23 cellular contexts compared by ENCODE assay signal in the genomic region with DNA sequence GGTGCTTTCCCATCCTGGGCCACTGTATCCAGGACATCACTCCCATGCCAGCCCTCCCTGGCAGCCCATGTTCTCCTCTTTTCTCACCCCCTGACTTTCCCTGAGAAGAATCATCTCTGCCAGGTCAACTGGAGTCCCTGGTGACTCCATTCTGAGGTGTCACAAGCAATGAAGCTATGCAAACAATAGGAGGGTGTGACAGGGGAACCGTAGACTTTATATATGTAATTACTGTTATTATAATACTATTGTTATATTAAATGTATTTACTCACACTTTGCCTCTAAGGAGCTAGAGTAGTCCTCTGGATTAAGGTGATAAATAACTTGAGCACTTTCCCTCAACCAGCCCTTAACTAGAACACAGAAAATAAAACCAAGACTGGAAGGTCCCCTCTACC. TPM values are rescaled to one million over a fixed set of nuclear protein-coding genes. Genes with fewer than 3 reads are reported as not detected.
DNase-seq lines count a peak whose midpoint lies in the region; ATAC-seq, FAIRE-seq and TF ChIP-seq lines count a peak whose summit lies in the region.
"Had no signal": no experiment of that assay in that cellular context is flagged by ENCODE, and none has a peak within 500 bp of the region (broad histone marks: within the 10 kb centered on the region; RNA-seq: fewer than 3 reads in every experiment).

No MANE protein-coding gene starts in this region.

- peaks cover 0 to 3% of the 10 kb centered on the region in 2 donors for H3K36me3 Mint-ChIP-seq in CD4-positive, alpha-beta memory T cell
- H3K36me3 Mint-ChIP-seq in HFFc6 (ENCODE audit: low read depth) (peaks cover 28% of the 10 kb centered on the region), neural progenitor cell (peaks cover 61% of the 10 kb centered on the region)
- peaks cover 29% of the 10 kb centered on the region for H3K36me3 Mint-ChIP-seq in effector memory CD8-positive, alpha-beta T cell (ENCODE audit: insufficient read depth)
- no peaks in the 10 kb centered on the region for H3K36me3 Mint-ChIP-seq in activated naive CD4-positive, alpha-beta T cell treated with anti-CD3 and anti-CD28 coated beads for 36 hours (ENCODE audit: low read depth)

- H3K4me1 Mint-ChIP-seq in CD4-positive, alpha-beta memory T cell = peaks cover 24 to 51% (median 36%) of the 10 kb centered on the region in 4 donors
- H3K4me1 Mint-ChIP-seq in HFFc6 (ENCODE audit: low read depth) (peaks cover 52% of the 10 kb centered on the region), neural progenitor cell (peaks cover 59% of the 10 kb centered on the region)
- peaks cover 18 to 25% of the 10 kb centered on the region in 2 donors for H3K4me1 Mint-ChIP-seq in effector memory CD8-positive, alpha-beta T cell (ENCODE audit: low read depth in 2 of 2)
- H3K4me1 Mint-ChIP-seq in activated naive CD4-positive, alpha-beta T cell treated with anti-CD3 and anti-CD28 coated beads for 36 hours (ENCODE audit: low read depth) = peaks cover 18% of the 10 kb centered on the region

- DNase-seq in CD4-positive, alpha-beta memory T cell = no peak
- no peak for DNase-seq in HFFc6
- DNase-seq in effector memory CD8-positive, alpha-beta T cell = no peak
- DNase-seq in neural progenitor cell (ENCODE audit: low spot score) = no peak
- no peak for DNase-seq in activated naive CD4-positive, alpha-beta T cell treated with anti-CD3 and anti-CD28 coated beads for 36 hours
- no peak for DNase-seq in GM12892 (ENCODE audit: insufficient read length)
- DNase-seq in kidney = no peak
- DNase-seq: activated CD8-positive, alpha-beta T cell treated with anti-CD3 and anti-CD28 coated beads, Interleukin-2, amount 10 ng/mL, durations not matched to agents 7 days and 5 days; BE2C; DMS79 treated with DMSO at 0.1 percent for 48 hours; midbrain; NCI-H1092 treated with DMSO at 0.1 percent for 48 hours; NCI-H2171; Peyer's patch; small intestine had no signal

- intact Hi-C loops in CD4-positive, alpha-beta memory T cell (cut with micrococcal nuclease) = no loop called here
- intact Hi-C loops in activated naive CD4-positive, alpha-beta T cell treated with anti-CD3 and anti-CD28 coated beads for 36 hours (cut with micrococcal nuclease) = no loop called here
- intact Hi-C loops in kidney (cut with DNase I) = loop anchor here (10.0 kb wide), 1 partner anchor 74 kb away; no protein-coding TSS in a partner anchor

- peaks cover 0 to 1% of the 10 kb centered on the region in 2 donors for H3K27me3 Mint-ChIP-seq in CD4-positive, alpha-beta memory T cell
- H3K27me3 Mint-ChIP-seq in HFFc6 (ENCODE audit: insufficient read depth) (peaks cover 14% of the 10 kb centered on the region), neural progenitor cell (ENCODE audit: insufficient read depth, low read depth) (peaks cover 30% of the 10 kb centered on the region)
- H3K27me3 Mint-ChIP-seq in effector memory CD8-positive, alpha-beta T cell = no peaks in the 10 kb centered on the region
- no peaks in the 10 kb centered on the region for H3K27me3 Mint-ChIP-seq in activated naive CD4-positive, alpha-beta T cell treated with anti-CD3 and anti-CD28 coated beads for 36 hours (ENCODE audit: low read depth)
- H3K27me3 Mint-ChIP-seq: progenitor cell of endocrine pancreas, type B pancreatic cell had no signal

- peak overlapping the region; percentile 93 to 100 (median 99) for H3K27ac Mint-ChIP-seq in CD4-positive, alpha-beta memory T cell
- H3K27ac Mint-ChIP-seq in HFFc6 = peak overlapping the region; percentile 99
- peak overlapping the region; percentile 95 to 97 for H3K27ac Mint-ChIP-seq in effector memory CD8-positive, alpha-beta T cell
- peak overlapping the region; percentile 85 for H3K27ac Mint-ChIP-seq in neural progenitor cell
- H3K27ac Mint-ChIP-seq in activated naive CD4-positive, alpha-beta T cell treated with anti-CD3 and anti-CD28 coated beads for 36 hours = no peak overlapping the region
- H3K27ac Mint-ChIP-seq: activated CD8-positive, alpha-beta T cell treated with anti-CD3 and anti-CD28 coated beads, Interleukin-2, amount 10 ng/mL, durations not matched to agents 7 days and 5 days; progenitor cell of endocrine pancreas; type B pancreatic cell had no signal

- H3K9ac ChIP-seq in neural progenitor cell (no peak overlapping the region), kidney (ENCODE audit: low read length in 2 of 2) (no peak overlapping the region)
- H3K9ac ChIP-seq: KMS-11 had no signal

- FAIRE-seq in GM12892 (lab: Jason Lieb, UNC) (no peak), kidney (lab: Jason Lieb, UNC) (no peak)
- FAIRE-seq: GM18507, small intestine had no signal

- CTCF ChIA-PET in CD4-positive, alpha-beta memory T cell (lab: Charles Lee; ENCODE audit: partially characterized antibody) = interaction anchor here (0.8 to 4.4 kb wide), 10 partner anchors 12 to 76 kb away, joined by 3 to 80 read pairs (median 4); a partner anchor contains a TSS
- CTCF ChIA-PET in activated naive CD4-positive, alpha-beta T cell treated with anti-CD3 and anti-CD28 coated beads for 36 hours (lab: Charles Lee) = interaction anchor here (0.6 to 8.6 kb wide), 16 partner anchors 8 to 230 kb away, joined by 3 to 111 read pairs (median 4); a partner anchor contains a TSS

- TF ChIP-seq CTCF in HFFc6 (IDR thresholded peaks at IDR 0.05) (no peak), neural progenitor cell (IDR thresholded peaks at IDR 0.05) (no peak), kidney (IDR thresholded peaks at IDR 0.05; ENCODE audit: borderline replicate concordance, extremely low read depth, insufficient read depth) (no peak)

- peaks cover 23% of the 10 kb centered on the region for H3K4me1 ChIP-seq in CD4-positive, alpha-beta memory T cell (ENCODE audit: insufficient read depth, low read length)
- peaks cover 30% of the 10 kb centered on the region for H3K4me1 ChIP-seq in neural progenitor cell
- peaks cover 0 to 13% of the 10 kb centered on the region in 2 donors for H3K4me1 ChIP-seq in kidney (ENCODE audit: control insufficient read depth in 1 of 2, insufficient read depth in 1 of 2, low read depth in 1 of 2, low read length in 2 of 2)

- no peaks in the 10 kb centered on the region for H3K27me3 ChIP-seq in CD4-positive, alpha-beta memory T cell (ENCODE audit: insufficient read depth, low read length)
- no peaks in the 10 kb centered on the region for H3K27me3 ChIP-seq in neural progenitor cell
- H3K27me3 ChIP-seq: adrenal gland, BE2C, Peyer's patch had no signal

- H3K79me2 ChIP-seq in neural progenitor cell (ENCODE audit: low read depth) = peaks cover 44% of the 10 kb centered on the region

- no peaks in the 10 kb centered on the region for H3K9me3 ChIP-seq in CD4-positive, alpha-beta memory T cell (ENCODE audit: control insufficient read depth in 1 of 2, low read length in 2 of 2)
- H3K9me3 ChIP-seq in neural progenitor cell (ENCODE audit: low read depth) (no peaks in the 10 kb centered on the region), kidney (ENCODE audit: control insufficient read depth in 1 of 2, low read length in 2 of 2) (no peaks in the 10 kb centered on the region)
- H3K9me3 ChIP-seq: adrenal gland, BE2C, HAP-1, Peyer's patch had no signal

- H3K4me3 Mint-ChIP-seq in CD4-positive, alpha-beta memory T cell = peak overlapping the region in 1 of 8 donors; percentile 33
- H3K4me3 Mint-ChIP-seq in HFFc6 (no peak overlapping the region), neural progenitor cell (peak overlapping the region; percentile 42)
- no peak overlapping the region for H3K4me3 Mint-ChIP-seq in effector memory CD8-positive, alpha-beta T cell
- H3K4me3 Mint-ChIP-seq in activated naive CD4-positive, alpha-beta T cell treated with anti-CD3 and anti-CD28 coated beads for 36 hours = no peak overlapping the region
- H3K4me3 Mint-ChIP-seq: activated CD8-positive, alpha-beta T cell treated with anti-CD3 and anti-CD28 coated beads, Interleukin-2, amount 10 ng/mL, durations not matched to agents 7 days and 5 days; type B pancreatic cell had no signal

- no peak for TF ChIP-seq POLR2A in GM12892 (IDR thresholded peaks at IDR 0.05; ENCODE audit: low read depth, low read length)

- no peak overlapping the region for H3K4me3 ChIP-seq in CD4-positive, alpha-beta memory T cell (ENCODE audit: low read length in 2 of 2)
- H3K4me3 ChIP-seq in neural progenitor cell (no peak overlapping the region), kidney (ENCODE audit: low read length in 2 of 2) (no peak overlapping the region)
- H3K4me3 ChIP-seq: adrenal gland, HAP-1, Peyer's patch had no signal

- no peak overlapping the region for H3K4me2 ChIP-seq in neural progenitor cell
- H3K4me2 ChIP-seq: KMS-11 had no signal

- peaks cover 0 to 3% (median 0%) of the 10 kb centered on the region in 8 donors for H3K9me3 Mint-ChIP-seq in CD4-positive, alpha-beta memory T cell
- H3K9me3 Mint-ChIP-seq in HFFc6 (no peaks in the 10 kb centered on the region), neural progenitor cell (peaks cover 9% of the 10 kb centered on the region)
- H3K9me3 Mint-ChIP-seq in effector memory CD8-positive, alpha-beta T cell = no peaks in the 10 kb centered on the region
- no peaks in the 10 kb centered on the region for H3K9me3 Mint-ChIP-seq in activated naive CD4-positive, alpha-beta T cell treated with anti-CD3 and anti-CD28 coated beads for 36 hours
- H3K9me3 Mint-ChIP-seq: type B pancreatic cell had no signal

- H2AFZ ChIP-seq in neural progenitor cell (replicated peaks) = no peak overlapping the region

- H3F3A ChIP-seq in neural progenitor cell (ENCODE audit: low read depth) = peaks cover 79% of the 10 kb centered on the region

- POLR2A ChIA-PET in CD4-positive, alpha-beta memory T cell (lab: Charles Lee; ENCODE audit: partially characterized antibody) = interaction anchor here (1.0 to 4.2 kb wide), 5 partner anchors 14 to 74 kb away, joined by 3 to 57 read pairs (median 5); a partner anchor contains a TSS

- no peaks in the 10 kb centered on the region for H3K36me3 ChIP-seq in CD4-positive, alpha-beta memory T cell (ENCODE audit: insufficient read depth, low read length)
- H3K36me3 ChIP-seq in neural progenitor cell (peaks cover 5% of the 10 kb centered on the region), kidney (ENCODE audit: control insufficient read depth in 1 of 2, insufficient read depth in 2 of 2, low read length in 2 of 2) (peaks cover 8 to 26% of the 10 kb centered on the region in 2 donors)

- peak overlapping the region; percentile 93 for H3K27ac ChIP-seq in CD4-positive, alpha-beta memory T cell (ENCODE audit: low read depth, low read length)
- peak overlapping the region; percentile 58 for H3K27ac ChIP-seq in neural progenitor cell
- H3K27ac ChIP-seq in kidney (ENCODE audit: low read depth in 2 of 2, low read length in 2 of 2) = no peak overlapping the region
- H3K27ac ChIP-seq: KMS-11, Peyer's patch, VCaP had no signal

- H4K20me1 ChIP-seq in neural progenitor cell (ENCODE audit: low read depth) = peaks cover 69% of the 10 kb centered on the region

- no peak for ATAC-seq in effector memory CD8-positive, alpha-beta T cell (replicated peaks)
- ATAC-seq: activated CD8-positive, alpha-beta T cell treated with anti-CD3 and anti-CD28 coated beads, Interleukin-2, amount 10 ng/mL, durations not matched to agents 7 days and 5 days had no signal

RNA-seq across cellular contexts. Expression of a gene that starts 9.2 kb away (rescaled TPM):
- total RNA-seq in CD4-positive, alpha-beta memory T cell = 1 to 10 TPM; 7.6 to 8.0 TPM
- 1 to 10 TPM in 1 of 2 donors, under 1 TPM in 1; 0.80 to 3.0 TPM for polyA plus RNA-seq in CD4-positive, alpha-beta memory T cell
- total RNA-seq in HFFc6 (2021; fragmentation: NEBNext Ultra II Directional; extraction: Animal tissue kit (Norgen Biotek cat#: 25700)) = 10 to 100 TPM in 2 of 6 experiments, 1 to 10 TPM in 4; 5.3 to 11.2 (median 6.6) TPM
- total RNA-seq in neural progenitor cell (ENCODE audit: low replicate concordance) = 46.2 and 231 TPM in 2 replicates
- total RNA-seq in activated naive CD4-positive, alpha-beta T cell treated with anti-CD3 and anti-CD28 coated beads for 36 hours = 1 to 10 TPM; 8.3 to 9.2 TPM
- polyA plus RNA-seq in GM12892 (2012; ENCODE audit: missing spikeins) = 0.66 TPM
- total RNA-seq in kidney = 24.6 TPM
- 12.6 TPM for polyA plus RNA-seq in kidney (ENCODE audit: insufficient read depth, low read depth, low replicate concordance)

RNA-seq across cellular contexts. Expression of a gene that starts 11.6 kb away (rescaled TPM):
- not detected for total RNA-seq in CD4-positive, alpha-beta memory T cell
- not detected for polyA plus RNA-seq in CD4-positive, alpha-beta memory T cell
- total RNA-seq in HFFc6 (2021; fragmentation: NEBNext Ultra II Directional; extraction: Animal tissue kit (Norgen Biotek cat#: 25700)) = under 1 TPM in 2 of 6 experiments, not detected in 4; 0.18 to 0.35 TPM
- total RNA-seq in neural progenitor cell (ENCODE audit: low replicate concordance) = 0.22 and 1.3 TPM in 2 replicates
- total RNA-seq in activated naive CD4-positive, alpha-beta T cell treated with anti-CD3 and anti-CD28 coated beads for 36 hours = not detected
- polyA plus RNA-seq in GM12892 (2012; ENCODE audit: missing spikeins) = not detected
- total RNA-seq in kidney = 0.41 TPM
- polyA plus RNA-seq in kidney (ENCODE audit: insufficient read depth, low read depth, low replicate concordance) = 0.43 TPM
- total RNA-seq: activated CD8-positive, alpha-beta T cell treated with anti-CD3 and anti-CD28 coated beads, Interleukin-2, amount 10 ng/mL, durations not matched to agents 7 days and 5 days; fibroblast of villous mesenchyme had no signal

RNA-seq across cellular contexts. Expression of a gene that starts 19.2 kb away (rescaled TPM):
- total RNA-seq in CD4-positive, alpha-beta memory T cell = under 1 TPM; 0.42 to 0.49 TPM
- polyA plus RNA-seq in CD4-positive, alpha-beta memory T cell = under 1 TPM; 0.52 to 0.66 TPM
- total RNA-seq in HFFc6 (2021; fragmentation: NEBNext Ultra II Directional; extraction: Animal tissue kit (Norgen Biotek cat#: 25700)) = 10 to 100 TPM; 30.4 to 43.0 (median 40.8) TPM
- total RNA-seq in neural progenitor cell (ENCODE audit: low replicate concordance) (15.0 and 46.0 TPM in 2 replicates), kidney (25.6 TPM)
- total RNA-seq in activated naive CD4-positive, alpha-beta T cell treated with anti-CD3 and anti-CD28 coated beads for 36 hours = not detected
- 0.15 TPM for polyA plus RNA-seq in GM12892 (2012; ENCODE audit: missing spikeins)
- polyA plus RNA-seq in kidney (ENCODE audit: insufficient read depth, low read depth, low replicate concordance) = 15.9 TPM

RNA-seq across cellular contexts. Expression of a gene that starts 31.6 kb away (rescaled TPM):
- not detected for total RNA-seq in CD4-positive, alpha-beta memory T cell
- not detected for polyA plus RNA-seq in CD4-positive, alpha-beta memory T cell
- total RNA-seq in HFFc6 (2021; fragmentation: NEBNext Ultra II Directional; extraction: Animal tissue kit (Norgen Biotek cat#: 25700)) = not detected
- total RNA-seq in neural progenitor cell (ENCODE audit: low replicate concordance) (not detected in 2 replicates), kidney (not detected)
- total RNA-seq in activated naive CD4-positive, alpha-beta T cell treated with anti-CD3 and anti-CD28 coated beads for 36 hours = not detected
- not detected for polyA plus RNA-seq in GM12892 (2012; ENCODE audit: missing spikeins)
- polyA plus RNA-seq in kidney (ENCODE audit: insufficient read depth, low read depth, low replicate concordance) = not detected
- total RNA-seq: activated CD8-positive, alpha-beta T cell treated with anti-CD3 and anti-CD28 coated beads, Interleukin-2, amount 10 ng/mL, durations not matched to agents 7 days and 5 days; adrenal gland; fibroblast of villous mesenchyme; Peyer's patch; progenitor cell of endocrine pancreas had no signal
- polyA plus RNA-seq: adrenal gland, small intestine had no signal

RNA-seq across cellular contexts. Expression of a gene that starts 47.1 kb away (rescaled TPM):
- not detected for total RNA-seq in CD4-positive, alpha-beta memory T cell
- polyA plus RNA-seq in CD4-positive, alpha-beta memory T cell = not detected
- total RNA-seq in HFFc6 (2021; fragmentation: NEBNext Ultra II Directional; extraction: Animal tissue kit (Norgen Biotek cat#: 25700)) = not detected
- total RNA-seq in neural progenitor cell (ENCODE audit: low replicate concordance) (not detected in 2 replicates), kidney (not detected)
- total RNA-seq in activated naive CD4-positive, alpha-beta T cell treated with anti-CD3 and anti-CD28 coated beads for 36 hours = not detected
- not detected for polyA plus RNA-seq in GM12892 (2012; ENCODE audit: missing spikeins)
- polyA plus RNA-seq in kidney (ENCODE audit: insufficient read depth, low read depth, low replicate concordance) = not detected
- total RNA-seq: activated CD8-positive, alpha-beta T cell treated with anti-CD3 and anti-CD28 coated beads, Interleukin-2, amount 10 ng/mL, durations not matched to agents 7 days and 5 days; fibroblast of villous mesenchyme; Peyer's patch; progenitor cell of endocrine pancreas had no signal

Comparison
In these comparisons a context has a peak if more than half of its experiments do, and no peak if none do; other contexts are left out.
1. H3K27ac ChIP-seq: peak in CD4-positive, alpha-beta memory T cell (single experiment) and neural progenitor cell (single experiment); none in kidney (0 of 2).
2. RNA of a gene that starts 19.2 kb away (total RNA-seq): 30.4 to 43.0 TPM in HFFc6, 25.6 TPM in kidney (single experiment) and 15.0 to 46.0 TPM in neural progenitor cell; 0.42 to 0.49 TPM in CD4-positive, alpha-beta memory T cell and not detected in activated naive CD4-positive, alpha-beta T cell treated with anti-CD3 and anti-CD28 coated beads for 36 hours; every median in the first group is over 10 times any median in the second.